In genomic region chrX:33725556-33726232, GRCh38 we compare ENCODE assay signal across 8 cellular contexts.
A peak's percentile ranks its signal among the peaks of the same experiment; 100 is the strongest.
DNase-seq lines count a peak whose midpoint lies in the region; ATAC-seq, FAIRE-seq and TF ChIP-seq lines count a peak whose summit lies in the region.

No MANE protein-coding gene starts in this region.

- POLR2A ChIA-PET in HEK293 (lab: Yijun Ruan, JAX): no interaction called here

- H3K4me1 ChIP-seq in HEK293 (ENCODE audit: control insufficient read depth, insufficient read depth, low read length) (no peaks in the 10 kb centered on the region), cardiac muscle cell (ENCODE audit: low read depth) (peaks cover 6% of the 10 kb centered on the region), psoas muscle (no peaks in the 10 kb centered on the region), small intestine (ENCODE audit: control insufficient read depth in 2 of 2, insufficient read depth in 1 of 2, low read depth in 1 of 2, low read length in 1 of 2) (no peaks in the 10 kb centered on the region)

- peak; percentile 16 for DNase-seq in RPMI7951 (ENCODE audit: low read depth)
- peak in 1 of 2 donors; percentile 83 for DNase-seq in cardiac muscle cell (ENCODE audit: low read depth in 1 of 2, low spot score in 1 of 2)
- DNase-seq in psoas muscle: peak in 1 of 2 donors; percentile 15
- DNase-seq in small intestine: no peak

- peak overlapping the region; percentile 11; the same call in 1 of the 2 replicates for H3K4me3 ChIP-seq in HEK293 (ENCODE audit: low read depth, low read length)
- H3K4me3 ChIP-seq in cardiac muscle cell: peak overlapping the region; percentile 52
- peak overlapping the region; percentile 55 for H3K4me3 ChIP-seq in psoas muscle
- H3K4me3 ChIP-seq in small intestine (ENCODE audit: low read depth in 1 of 2, low read length in 2 of 2): no peak overlapping the region

- TF ChIP-seq CTCF in HEK293 (tag by site-specific recombination; IDR thresholded peaks at IDR 0.05): no peak
- no peak for TF ChIP-seq CTCF in cardiac muscle cell (IDR thresholded peaks at IDR 0.05; ENCODE audit: low read depth, low read length)
- TF ChIP-seq CTCF in psoas muscle (IDR thresholded peaks at IDR 0.05): no peak

- H3K9me3 ChIP-seq in HEK293 (ENCODE audit: control insufficient read depth, insufficient read depth, low read depth, low read length) (no peaks in the 10 kb centered on the region), cardiac muscle cell (ENCODE audit: low read depth) (no peaks in the 10 kb centered on the region), psoas muscle (no peaks in the 10 kb centered on the region), small intestine (ENCODE audit: control insufficient read depth, low read depth) (no peaks in the 10 kb centered on the region)

- H3K36me3 ChIP-seq in HEK293 (ENCODE audit: control insufficient read depth in 2 of 2, insufficient read depth in 1 of 2, low read length in 2 of 2): no peaks in the 10 kb centered on the region
- no peaks in the 10 kb centered on the region for H3K36me3 ChIP-seq in cardiac muscle cell
- H3K36me3 ChIP-seq in psoas muscle (ENCODE audit: insufficient read depth in 1 of 2, low read depth in 1 of 2): no peaks in the 10 kb centered on the region
- no peaks in the 10 kb centered on the region for H3K36me3 ChIP-seq in small intestine (ENCODE audit: control insufficient read depth in 2 of 2, insufficient read depth in 2 of 2, low read length in 2 of 2)

- intact Hi-C loops in psoas muscle (cut with DNase I): no loop called here

- CTCF ChIA-PET in HEK293 (lab: Yijun Ruan, JAX): no interaction called here

- peaks cover 12% of the 10 kb centered on the region for H3K27me3 ChIP-seq in cardiac muscle cell
- peaks cover 0 to 19% (median 0%) of the 10 kb centered on the region in 3 donors for H3K27me3 ChIP-seq in psoas muscle (ENCODE audit: insufficient read depth in 3 of 3, low read length in 2 of 3)
- no peaks in the 10 kb centered on the region for H3K27me3 ChIP-seq in small intestine (ENCODE audit: control insufficient read depth in 2 of 2, insufficient read depth in 2 of 2, low read length in 2 of 2)

- no peak overlapping the region for H3K27ac ChIP-seq in HEK293 (ENCODE audit: extremely low read depth, low read depth, low read length)
- H3K27ac ChIP-seq in cardiac muscle cell: no peak overlapping the region
- no peak overlapping the region for H3K27ac ChIP-seq in psoas muscle
- no peak overlapping the region for H3K27ac ChIP-seq in small intestine (ENCODE audit: low read depth in 1 of 2, low read length in 1 of 2)

- no peak for FAIRE-seq in small intestine (lab: Jason Lieb, UNC)

- ATAC-seq in psoas muscle (peak; percentile 53 to 74 (median 62)), HG03571 (IDR thresholded peaks at IDR 0.05; ENCODE audit: unreplicated experiment) (no peak), GM21786 (IDR thresholded peaks at IDR 0.05; ENCODE audit: unreplicated experiment) (no peak), HG03460 (IDR thresholded peaks at IDR 0.05; ENCODE audit: unreplicated experiment) (no peak)

- 1 to 10% (median 1%) methylated on average over 15 of the region's 15 CpGs for WGBS in psoas muscle, 3 donors
- WGBS in small intestine, 3 donors: 4 to 20% (median 11%) methylated on average over 15 of the region's 15 CpGs

TF ChIP-seq in HEK293, 187 proteins besides CTCF, POLR2A, EP300 and RAD21:
- TF ChIP-seq SCRT1 (tag by site-specific recombination; IDR thresholded peaks at IDR 0.05; ENCODE audit: borderline replicate concordance): no peak
- TF ChIP-seq ZNF544 (tag by site-specific recombination; IDR thresholded peaks at IDR 0.05): no peak
- TF ChIP-seq ZNF843 (tag by site-specific recombination; IDR thresholded peaks at IDR 0.05): no peak
- TF ChIP-seq ZNF266 (tag by site-specific recombination; IDR thresholded peaks at IDR 0.05; ENCODE audit: low read depth): no peak
- TF ChIP-seq PBX3 (CRISPR knock-in tag; IDR thresholded peaks at IDR 0.05): no peak
- no peak for TF ChIP-seq ZNF169 (tag by site-specific recombination; IDR thresholded peaks at IDR 0.05)
- no peak for TF ChIP-seq ZNF449 (tag by site-specific recombination; IDR thresholded peaks at IDR 0.05)
- TF ChIP-seq PRDM6 (tag by site-specific recombination; IDR thresholded peaks at IDR 0.05): no peak
- no peak for TF ChIP-seq ZNF114 (tag by site-specific recombination; IDR thresholded peaks at IDR 0.05)
- TF ChIP-seq ZNF175 (tag by site-specific recombination; IDR thresholded peaks at IDR 0.05): no peak
- no peak for TF ChIP-seq HOXD13 (CRISPR knock-in tag; IDR thresholded peaks at IDR 0.05; ENCODE audit: borderline replicate concordance)
- no peak for TF ChIP-seq ZNF335 (tag by site-specific recombination; conservative IDR thresholded peaks at IDR 0.05)
- TF ChIP-seq ZNF518A (tag by site-specific recombination; conservative IDR thresholded peaks at IDR 0.05; ENCODE audit: low read depth): no peak
- no peak for TF ChIP-seq MEIS1 (CRISPR knock-in tag; IDR thresholded peaks at IDR 0.05; ENCODE audit: borderline replicate concordance)
- no peak for TF ChIP-seq ZNF48 (tag by site-specific recombination; IDR thresholded peaks at IDR 0.05)
- no peak for TF ChIP-seq ZNF24 (tag by site-specific recombination; IDR thresholded peaks at IDR 0.05)

Comparison
In these comparisons a context has a peak if more than half of its experiments do, and no peak if none do; other contexts are left out.
1. H3K4me3 ChIP-seq: peak in HEK293 (single experiment), cardiac muscle cell (single experiment) and psoas muscle (single experiment); none in small intestine (0 of 2).
2. ATAC-seq: peak in psoas muscle (4 of 4); none in HG03571 (single experiment), GM21786 (single experiment) and HG03460 (single experiment).